In genomic region chr17:2020721-2021120, GRCh38 we compare ENCODE assay signal across 1 cellular context.
TF ChIP-seq lines count a peak whose summit lies in the region.

No MANE protein-coding gene starts in this region.

TF ChIP-seq in endothelial cell of umbilical vein, 7 proteins besides CTCF, POLR2A, EP300 and RAD21:
- TF ChIP-seq MYC (IDR thresholded peaks at IDR 0.05; ENCODE audit: low read depth, low read length): no peak
- no peak for TF ChIP-seq POLR2AphosphoS5 (IDR thresholded peaks at IDR 0.05; ENCODE audit: insufficient read depth, low read depth, low read length)
- TF ChIP-seq GATA2 (IDR thresholded peaks at IDR 0.05; ENCODE audit: insufficient read depth, insufficient read length, low read depth, low read length): no peak
- TF ChIP-seq JUN (IDR thresholded peaks at IDR 0.05; ENCODE audit: borderline replicate concordance, insufficient read depth, insufficient read length, low read depth): no peak
